In genomic region chr22:45579306-45579705, GRCh38 we compare ENCODE assay signal across 17 cellular contexts.
DNase-seq lines count a peak whose midpoint lies in the region; ATAC-seq and TF ChIP-seq lines count a peak whose summit lies in the region.
"Had no signal": no experiment of that assay in that cellular context is flagged by ENCODE, and none has a peak within 500 bp of the region (broad histone marks: within the 10 kb centered on the region; RNA-seq: fewer than 3 reads in every experiment).

No MANE protein-coding gene starts in this region.

- H3K4me3 ChIP-seq in Loucy (ENCODE audit: low read length, poor library complexity, severe bottlenecking), result no peak overlapping the region
- no peak overlapping the region for H3K4me3 ChIP-seq in osteoblast (ENCODE audit: insufficient read depth, low read length)
- H3K4me3 ChIP-seq in vagina, result no peak overlapping the region
- H3K4me3 ChIP-seq in PC-3 (ENCODE audit: low read length), result no peak overlapping the region

- no peak overlapping the region for H2AFZ ChIP-seq in Loucy (ENCODE audit: low read length)
- no peak overlapping the region for H2AFZ ChIP-seq in osteoblast (ENCODE audit: low read length)
- no peak overlapping the region for H2AFZ ChIP-seq in PC-3 (ENCODE audit: low read length)

- H3K4me1 ChIP-seq in Loucy (ENCODE audit: insufficient read depth, low read length, poor library complexity, severe bottlenecking), result peaks cover 45% of the 10 kb centered on the region
- H3K4me1 ChIP-seq in osteoblast (ENCODE audit: insufficient read depth, low read length), result no peaks in the 10 kb centered on the region
- H3K4me1 ChIP-seq in vagina, result peaks cover 53% of the 10 kb centered on the region
- no peaks in the 10 kb centered on the region for H3K4me1 ChIP-seq in PC-3 (ENCODE audit: insufficient read depth, low read length)

- H3K27me3 ChIP-seq in Loucy (ENCODE audit: insufficient read depth, low read length, poor library complexity, severe bottlenecking), result no peaks in the 10 kb centered on the region
- H3K27me3 ChIP-seq in osteoblast (ENCODE audit: insufficient read depth, low read length), result no peaks in the 10 kb centered on the region
- no peaks in the 10 kb centered on the region for H3K27me3 ChIP-seq in vagina
- no peaks in the 10 kb centered on the region for H3K27me3 ChIP-seq in PC-3 (ENCODE audit: low read length)

- POLR2A ChIA-PET in PC-3 (lab: Charles Lee; ENCODE audit: unreplicated experiment), result no interaction called here

- BruUV-seq in PC-3 (replicated peaks; lab: Mats Ljungman, UMichigan), result no TSS peak

- peak; percentile 47 for DNase-seq in islet precursor cell
- peak; percentile 87 for DNase-seq in osteoblast (ENCODE audit: insufficient read length, low spot score, missing footprints)
- DNase-seq in vagina (ENCODE audit: extremely low spot score in 2 of 2), result no peak
- no peak for DNase-seq in NCI-H226
- DNase-seq in PC-3, result no peak
- no peak for DNase-seq in T-helper 9 cell
- DNase-seq: AML-193; DMS79; HCEC 1CT; Kasumi-1; MM.1S; NCI-H1092; NCI-H2081; NK-92 treated with Interleukin-12 subunit alpha and Interleukin-12 subunit beta, amount 100 ng/mL, for 24 hours had no signal

- CTCF ChIA-PET in PC-3 (lab: Charles Lee), result no interaction called here

- no peak for TF ChIP-seq POLR2A in vagina (IDR thresholded peaks at IDR 0.05)

- no peaks in the 10 kb centered on the region for H4K20me1 ChIP-seq in Loucy (ENCODE audit: insufficient read depth, low read length, poor library complexity, severe bottlenecking)
- no peaks in the 10 kb centered on the region for H4K20me1 ChIP-seq in osteoblast (ENCODE audit: insufficient read depth, low read length)
- H4K20me1 ChIP-seq in PC-3 (ENCODE audit: low read length), result no peaks in the 10 kb centered on the region

- H3K36me3 ChIP-seq in Loucy (ENCODE audit: insufficient read depth, low read length) (no peaks in the 10 kb centered on the region), osteoblast (ENCODE audit: insufficient read depth, low read length) (no peaks in the 10 kb centered on the region), vagina (peaks cover 0 to 53% of the 10 kb centered on the region in 2 donors), PC-3 (ENCODE audit: low read depth, low read length) (no peaks in the 10 kb centered on the region)

- H3K9me3 ChIP-seq in Loucy (ENCODE audit: insufficient read depth, low read depth, low read length) (no peaks in the 10 kb centered on the region), osteoblast (ENCODE audit: low read depth, low read length) (no peaks in the 10 kb centered on the region), vagina (no peaks in the 10 kb centered on the region), PC-3 (ENCODE audit: low read length) (no peaks in the 10 kb centered on the region)

- H3K4me2 ChIP-seq in Loucy (ENCODE audit: low read depth, low read length, poor library complexity, severe bottlenecking) (no peak overlapping the region), osteoblast (ENCODE audit: insufficient read depth, low read length) (no peak overlapping the region), PC-3 (ENCODE audit: low read length) (no peak overlapping the region)

- no peak for TF ChIP-seq CTCF in Loucy (conservative IDR thresholded peaks at IDR 0.05; ENCODE audit: low read length)
- TF ChIP-seq CTCF in osteoblast (IDR thresholded peaks at IDR 0.05; ENCODE audit: extremely low read depth, low read depth, low read length), result no peak
- no peak for TF ChIP-seq CTCF in vagina (IDR thresholded peaks at IDR 0.05)
- no peak for TF ChIP-seq CTCF in PC-3 (conservative IDR thresholded peaks at IDR 0.05; ENCODE audit: low read depth, low read length)

- H3K9me2 ChIP-seq in Loucy (replicated peaks; ENCODE audit: low read depth, low read length), result no peaks in the 10 kb centered on the region
- H3K9me2 ChIP-seq in PC-3 (replicated peaks; ENCODE audit: low read length), result no peaks in the 10 kb centered on the region

- peak overlapping the region; percentile 13 for H3K9ac ChIP-seq in Loucy (ENCODE audit: low read depth, low read length, poor library complexity, severe bottlenecking)
- H3K9ac ChIP-seq in PC-3 (ENCODE audit: low read length), result no peak overlapping the region

- H3F3A ChIP-seq in Loucy (ENCODE audit: low read depth) (no peaks in the 10 kb centered on the region), PC-3 (ENCODE audit: low read length, unreplicated experiment) (no peaks in the 10 kb centered on the region)

- intact Hi-C loops in vagina (cut with DNase I), result loop anchor here (10.0 kb wide), 1 partner anchor 65 kb away; no protein-coding TSS in a partner anchor
- intact Hi-C loops in PC-3 (cut with micrococcal nuclease), result loop anchor here (2.0 kb wide), 1 partner anchor 59 kb away; no protein-coding TSS in a partner anchor

- no peak overlapping the region for H3K27ac ChIP-seq in osteoblast (ENCODE audit: low read depth, low read length)
- H3K27ac ChIP-seq in vagina, result peak overlapping the region; percentile 20
- no peak overlapping the region for H3K27ac ChIP-seq in PC-3 (ENCODE audit: low read length)
- H3K27ac ChIP-seq: C4-2B had no signal

- H3K79me2 ChIP-seq in Loucy (ENCODE audit: insufficient read depth, low read length) (no peaks in the 10 kb centered on the region), osteoblast (ENCODE audit: insufficient read depth, low read length) (no peaks in the 10 kb centered on the region), PC-3 (ENCODE audit: low read length) (no peaks in the 10 kb centered on the region)

- no peak for ATAC-seq in PC-3
- ATAC-seq: Right ventricle myocardium inferior had no signal

Comparison
In these comparisons a context has a peak if more than half of its experiments do, and no peak if none do; other contexts are left out.
1. DNase-seq: peak in islet precursor cell (single experiment) and osteoblast (single experiment); none in vagina (0 of 2), NCI-H226 (single experiment), PC-3 (single experiment) and T-helper 9 cell (single experiment).